28 cellular contexts compared by ENCODE assay signal in genomic region chr5:95754545-95754944, GRCh38.
"Had no signal": no experiment of that assay in that cellular context is flagged by ENCODE, and none has a peak within 500 bp of the region (broad histone marks: within the 10 kb centered on the region; RNA-seq: fewer than 3 reads in every experiment).

No MANE protein-coding gene starts in this region.

- FAIRE-seq: bronchial epithelial cell, RCC 7860 had no signal

- DNase-seq: activated CD4-positive, alpha-beta T cell treated with anti-CD3 and anti-CD28 coated beads for 48 hours; activated CD4-positive, alpha-beta T cell treated with anti-CD3 and anti-CD28 coated beads, Interleukin-2, amount 50 U/mL, for 48 hours; activated CD4-positive, CD25-positive, alpha-beta regulatory T cell treated with anti-CD3 and anti-CD28 coated beads, Interleukin-2, amount 50 U/mL, for 72 hours; activated CD8-positive, alpha-beta memory T cell treated with anti-CD3 and anti-CD28 coated beads, Interleukin-2, amount 10 ng/mL, durations not matched to agents 7 days and 5 days; activated effector memory CD4-positive, alpha-beta T cell treated with Interleukin-2 at 50 U/mL for 16 hours; activated naive CD4-positive, alpha-beta T cell treated with Interleukin-2 at 50 U/mL for 16 hours; activated naive CD8-positive, alpha-beta T cell treated with anti-CD3 and anti-CD28 coated beads, Interleukin-2, amount 50 U/mL, for 24 hours; activated T-cell treated with anti-CD3 and anti-CD28 coated beads, Interleukin-2, amount 50 U/mL, for 24 hours; amniotic stem cell; body of pancreas; Karpas-422; MM.1S; NCI-H1105; NCI-H1436; NCI-H1694 treated with DMSO at 0.1 percent for 48 hours; NCI-H2029 treated with DMSO at 0.1 percent for 48 hours; NCI-H345; NCI-H510A; NCI-H526 treated with DMSO at 0.1 percent for 48 hours; NK-92 treated with Interleukin-12 subunit alpha and Interleukin-12 subunit beta, amount 100 ng/mL, for 24 hours; PC-3; SHP77 treated with DMSO at 0.1 percent for 48 hours; T-cell had no signal

- H3K27ac ChIP-seq: ascending aorta, body of pancreas had no signal

- H3K27me3 Mint-ChIP-seq: activated naive CD8-positive, alpha-beta T cell treated with anti-CD3 and anti-CD28 coated beads, Interleukin-2, amount 50 U/mL, for 24 hours; activated T-cell treated with anti-CD3 and anti-CD28 coated beads, Interleukin-2, amount 50 U/mL, for 24 hours; T-cell had no signal

- H3K9me3 Mint-ChIP-seq: activated naive CD4-positive, alpha-beta T cell treated with anti-CD3 and anti-CD28 coated beads, Interleukin-2, amount 50 U/mL, for 72 hours; activated naive CD8-positive, alpha-beta T cell treated with anti-CD3 and anti-CD28 coated beads, Interleukin-2, amount 50 U/mL, for 24 hours; activated T-cell treated with anti-CD3 and anti-CD28 coated beads, Interleukin-2, amount 50 U/mL, for 24 hours; activated T-helper 1 cell treated with anti-CD3 and anti-CD28 coated beads, Interleukin-12 subunit alpha, Interleukin-12 subunit beta, Interleukin-2, Interleukin-4 antibody, amounts not matched to agents 30 ng/mL and 10 ng/mL and 1 ng/mL, durations not matched to agents 14 hours and 24 hours and 36 hours; T-cell had no signal

- ATAC-seq: activated CD8-positive, alpha-beta memory T cell treated with anti-CD3 and anti-CD28 coated beads, Interleukin-2, amount 10 ng/mL, durations not matched to agents 7 days and 5 days; activated naive CD4-positive, alpha-beta T cell treated with anti-CD3 and anti-CD28 coated beads, Interleukin-2, amount 50 U/mL, for 72 hours; activated naive CD8-positive, alpha-beta T cell treated with anti-CD3 and anti-CD28 coated beads, Interleukin-2, amount 50 U/mL, for 24 hours; body of pancreas; PC-3; T-cell had no signal

- H3K27ac Mint-ChIP-seq: activated CD8-positive, alpha-beta memory T cell treated with anti-CD3 and anti-CD28 coated beads, Interleukin-2, amount 10 ng/mL, durations not matched to agents 7 days and 5 days; activated naive CD4-positive, alpha-beta T cell treated with anti-CD3 and anti-CD28 coated beads, Interleukin-2, amount 50 U/mL, for 72 hours; activated naive CD8-positive, alpha-beta T cell treated with anti-CD3 and anti-CD28 coated beads, Interleukin-2, amount 50 U/mL, for 24 hours; activated T-cell treated with anti-CD3 and anti-CD28 coated beads, Interleukin-2, amount 50 U/mL, for 24 hours; activated T-helper 1 cell treated with anti-CD3 and anti-CD28 coated beads, Interleukin-12 subunit alpha, Interleukin-12 subunit beta, Interleukin-2, Interleukin-4 antibody, amounts not matched to agents 30 ng/mL and 10 ng/mL and 1 ng/mL, durations not matched to agents 14 hours and 24 hours and 36 hours; T-cell had no signal

- H3K9me3 ChIP-seq: ascending aorta, body of pancreas had no signal

- H3K4me3 Mint-ChIP-seq: activated CD8-positive, alpha-beta memory T cell treated with anti-CD3 and anti-CD28 coated beads, Interleukin-2, amount 10 ng/mL, durations not matched to agents 7 days and 5 days; activated naive CD8-positive, alpha-beta T cell treated with anti-CD3 and anti-CD28 coated beads, Interleukin-2, amount 50 U/mL, for 24 hours; activated T-cell treated with anti-CD3 and anti-CD28 coated beads, Interleukin-2, amount 50 U/mL, for 24 hours; activated T-helper 1 cell treated with anti-CD3 and anti-CD28 coated beads, Interleukin-12 subunit alpha, Interleukin-12 subunit beta, Interleukin-2, Interleukin-4 antibody, amounts not matched to agents 30 ng/mL and 10 ng/mL and 1 ng/mL, durations not matched to agents 14 hours and 24 hours and 36 hours; T-cell had no signal

- H3K36me3 Mint-ChIP-seq: activated CD8-positive, alpha-beta memory T cell treated with anti-CD3 and anti-CD28 coated beads, Interleukin-2, amount 10 ng/mL, durations not matched to agents 7 days and 5 days; activated naive CD4-positive, alpha-beta T cell treated with anti-CD3 and anti-CD28 coated beads, Interleukin-2, amount 50 U/mL, for 72 hours; T-cell had no signal

- H3K4me3 ChIP-seq: ascending aorta, body of pancreas had no signal

- H3K27me3 ChIP-seq: ascending aorta, body of pancreas had no signal
